Comparison of ENCODE assay signal across 9 cellular contexts in genomic region chr19:7852851-7853759, GRCh38. TPM values are rescaled to one million over a fixed set of nuclear protein-coding genes. Genes with fewer than 3 reads are reported as not detected.
DNase-seq lines count a peak whose midpoint lies in the region; ATAC-seq and TF ChIP-seq lines count a peak whose summit lies in the region.
"Had no signal": no experiment of that assay in that cellular context is flagged by ENCODE, and none has a peak within 500 bp of the region (broad histone marks: within the 10 kb centered on the region; RNA-seq: fewer than 3 reads in every experiment).

No MANE protein-coding gene starts in this region.

- H3K4me3 ChIP-seq in DOHH2 (ENCODE audit: low read length) (no peak overlapping the region), SJCRH30 (no peak overlapping the region), parathyroid adenoma (ENCODE audit: low read depth, low read length) (peak overlapping the region; percentile 33)

- H3K9ac ChIP-seq in parathyroid adenoma = no peak overlapping the region

- no peaks in the 10 kb centered on the region for H4K20me1 ChIP-seq in DOHH2 (ENCODE audit: control insufficient read depth, insufficient read depth, low read depth, low read length)

- no peaks in the 10 kb centered on the region for H3K9me3 ChIP-seq in DOHH2 (ENCODE audit: control insufficient read depth, insufficient read depth, low read length)
- no peaks in the 10 kb centered on the region for H3K9me3 ChIP-seq in SJCRH30 (replicated peaks)
- H3K9me3 ChIP-seq in parathyroid adenoma (ENCODE audit: control insufficient read depth, low read length) = no peaks in the 10 kb centered on the region

- H3K27me3 ChIP-seq in DOHH2 (ENCODE audit: control insufficient read depth, low read length) (peaks cover 8% of the 10 kb centered on the region), SJCRH30 (no peaks in the 10 kb centered on the region), parathyroid adenoma (ENCODE audit: control insufficient read depth, insufficient read depth, low read length) (no peaks in the 10 kb centered on the region)

- H3K9me2 ChIP-seq in DOHH2 (replicated peaks; ENCODE audit: control insufficient read depth, low read length) = no peaks in the 10 kb centered on the region

- no peaks in the 10 kb centered on the region for H3K79me2 ChIP-seq in DOHH2 (ENCODE audit: control insufficient read depth, low read length)
- H3K79me2 ChIP-seq in parathyroid adenoma = no peaks in the 10 kb centered on the region

- no peaks in the 10 kb centered on the region for H3K36me3 ChIP-seq in DOHH2 (ENCODE audit: control insufficient read depth, low read length)
- no peaks in the 10 kb centered on the region for H3K36me3 ChIP-seq in SJCRH30
- no peaks in the 10 kb centered on the region for H3K36me3 ChIP-seq in parathyroid adenoma (ENCODE audit: control insufficient read depth, insufficient read depth, low read length)

- H3K4me1 ChIP-seq in DOHH2 (ENCODE audit: control insufficient read depth, low read length) (peaks cover 6% of the 10 kb centered on the region), SJCRH30 (no peaks in the 10 kb centered on the region), parathyroid adenoma (peaks cover 6% of the 10 kb centered on the region)

- TF ChIP-seq CTCF in DOHH2 (IDR thresholded peaks at IDR 0.05; ENCODE audit: low read depth, low read length, poor library complexity, severe bottlenecking) = peak; percentile 89
- TF ChIP-seq CTCF in LNCAP (IDR thresholded peaks at IDR 0.05) = peak; percentile 93
- TF ChIP-seq CTCF in parathyroid adenoma (IDR thresholded peaks at IDR 0.05) = peak; percentile 90

- no peak for ATAC-seq in HG03175 (IDR thresholded peaks at IDR 0.05; ENCODE audit: unreplicated experiment)

- DNase-seq in SJCRH30 (peak; percentile 76 to 85), globus pallidus (ENCODE audit: low spot score) (peak; percentile 78), DMS114 treated with DMSO at 0.1 percent for 48 hours (lab: John Stamatoyannopoulos, UW; ENCODE audit: unreplicated experiment) (no peak)
- peak; percentile 26 to 58 (median 37) for DNase-seq in activated naive CD4-positive, alpha-beta T cell (lab: John Stamatoyannopoulos, UW)

- no peak overlapping the region for H3K27ac ChIP-seq in DOHH2 (ENCODE audit: low read depth, low read length)
- no peak overlapping the region for H3K27ac ChIP-seq in SJCRH30
- H3K27ac ChIP-seq in parathyroid adenoma = no peak overlapping the region

- peak overlapping the region; percentile 6 for H2AFZ ChIP-seq in parathyroid adenoma

- H3K4me2 ChIP-seq in DOHH2 (ENCODE audit: low read length) (no peak overlapping the region), parathyroid adenoma (ENCODE audit: low read length) (peak overlapping the region; percentile 37)

- H3F3A ChIP-seq in DOHH2 (ENCODE audit: control insufficient read depth, insufficient read depth) = no peaks in the 10 kb centered on the region

RNA-seq across cellular contexts. Expression of gene PRR36, which starts 21.1 kb away (rescaled TPM):
- not detected in 2 replicates for total RNA-seq in SJCRH30 (2014; rRNA removed; shearing (Covaris generic))

RNA-seq across cellular contexts. Expression of gene EVI5L, which starts 23.1 kb away (rescaled TPM):
- total RNA-seq in SJCRH30 (2014; rRNA removed; shearing (Covaris generic)) = 5.5 and 6.0 TPM in 2 replicates

RNA-seq across cellular contexts. Expression of gene LRRC8E, which starts 35.2 kb away (rescaled TPM):
- 0.04 and 0.15 TPM in 2 replicates for total RNA-seq in SJCRH30 (2014; rRNA removed; shearing (Covaris generic))
- total RNA-seq: activated CD8-positive, alpha-beta memory T cell treated with anti-CD3 and anti-CD28 coated beads for 36 hours had no signal

RNA-seq across cellular contexts. Expression of gene MAP2K7, which starts 50.6 kb away (rescaled TPM):
- 12.9 and 13.6 TPM in 2 replicates for total RNA-seq in SJCRH30 (2014; rRNA removed; shearing (Covaris generic))
